Comparison of ENCODE assay signal across 17 cellular contexts in genomic region chr17:69477204-69477899, GRCh38.
"Had no signal": no experiment of that assay in that cellular context is flagged by ENCODE, and none has a peak within 500 bp of the region (broad histone marks: within the 10 kb centered on the region; RNA-seq: fewer than 3 reads in every experiment).

No MANE protein-coding gene starts in this region.

- H3K4me3 Mint-ChIP-seq: activated CD4-positive, alpha-beta memory T cell treated with anti-CD3 and anti-CD28 coated beads, Interleukin-2, amount 10 ng/mL, durations not matched to agents 7 days and 5 days; activated CD4-positive, alpha-beta T cell treated with anti-CD3 and anti-CD28 coated beads for 36 hours; activated naive CD8-positive, alpha-beta T cell treated with anti-CD3 and anti-CD28 coated beads, Interleukin-2, amount 10 ng/mL, durations not matched to agents 7 days and 5 days; neural crest cell; type B pancreatic cell had no signal

- H3K27me3 ChIP-seq: dorsolateral prefrontal cortex, foreskin keratinocyte, heart left ventricle, ovary had no signal

- H3K36me3 ChIP-seq: heart left ventricle, left ventricle myocardium inferior, ovary, WERI-Rb-1 had no signal

- DNase-seq: activated CD4-positive, alpha-beta memory T cell treated with anti-CD3 and anti-CD28 coated beads, Interleukin-2, amount 10 ng/mL, durations not matched to agents 7 days and 5 days; activated CD4-positive, alpha-beta T cell treated with anti-CD3 and anti-CD28 coated beads for 36 hours; activated naive CD8-positive, alpha-beta T cell treated with anti-CD3 and anti-CD28 coated beads, Interleukin-2, amount 10 ng/mL, durations not matched to agents 7 days and 5 days; activated T-cell treated with anti-CD3 and anti-CD28 coated beads, Interleukin-2, amount 50 U/mL, for 48 hours; aorta; dorsolateral prefrontal cortex; foreskin keratinocyte; heart left ventricle; left ventricle myocardium inferior; mesendoderm; ovary; retina; stimulated activated CD4-positive, alpha-beta T cell treated with anti-CD3 and anti-CD28 coated beads, Interleukin-4, amount 100 ng/mL, for 4 hours; T1000; WERI-Rb-1 had no signal

- H3K9me3 Mint-ChIP-seq: activated CD4-positive, alpha-beta memory T cell treated with anti-CD3 and anti-CD28 coated beads, Interleukin-2, amount 10 ng/mL, durations not matched to agents 7 days and 5 days; activated naive CD8-positive, alpha-beta T cell treated with anti-CD3 and anti-CD28 coated beads, Interleukin-2, amount 10 ng/mL, durations not matched to agents 7 days and 5 days; neural crest cell; type B pancreatic cell had no signal

- H3K27ac ChIP-seq: foreskin keratinocyte, heart left ventricle, left ventricle myocardium inferior, ovary, WERI-Rb-1 had no signal

- H3K4me3 ChIP-seq: dorsolateral prefrontal cortex, heart left ventricle, left ventricle myocardium inferior, ovary had no signal

- H3K27me3 Mint-ChIP-seq: activated CD4-positive, alpha-beta memory T cell treated with anti-CD3 and anti-CD28 coated beads, Interleukin-2, amount 10 ng/mL, durations not matched to agents 7 days and 5 days; activated CD4-positive, alpha-beta T cell treated with anti-CD3 and anti-CD28 coated beads for 36 hours; activated naive CD8-positive, alpha-beta T cell treated with anti-CD3 and anti-CD28 coated beads, Interleukin-2, amount 10 ng/mL, durations not matched to agents 7 days and 5 days; type B pancreatic cell had no signal

- H3K9me3 ChIP-seq: heart left ventricle, left ventricle myocardium inferior, ovary had no signal

- H3K36me3 Mint-ChIP-seq: type B pancreatic cell had no signal

- H3K27ac Mint-ChIP-seq: activated CD4-positive, alpha-beta memory T cell treated with anti-CD3 and anti-CD28 coated beads, Interleukin-2, amount 10 ng/mL, durations not matched to agents 7 days and 5 days; activated CD4-positive, alpha-beta T cell treated with anti-CD3 and anti-CD28 coated beads for 36 hours; activated naive CD8-positive, alpha-beta T cell treated with anti-CD3 and anti-CD28 coated beads, Interleukin-2, amount 10 ng/mL, durations not matched to agents 7 days and 5 days; type B pancreatic cell had no signal

- ATAC-seq: activated CD4-positive, alpha-beta T cell treated with anti-CD3 and anti-CD28 coated beads for 36 hours; foreskin keratinocyte; heart left ventricle had no signal
